In the genomic region with DNA sequence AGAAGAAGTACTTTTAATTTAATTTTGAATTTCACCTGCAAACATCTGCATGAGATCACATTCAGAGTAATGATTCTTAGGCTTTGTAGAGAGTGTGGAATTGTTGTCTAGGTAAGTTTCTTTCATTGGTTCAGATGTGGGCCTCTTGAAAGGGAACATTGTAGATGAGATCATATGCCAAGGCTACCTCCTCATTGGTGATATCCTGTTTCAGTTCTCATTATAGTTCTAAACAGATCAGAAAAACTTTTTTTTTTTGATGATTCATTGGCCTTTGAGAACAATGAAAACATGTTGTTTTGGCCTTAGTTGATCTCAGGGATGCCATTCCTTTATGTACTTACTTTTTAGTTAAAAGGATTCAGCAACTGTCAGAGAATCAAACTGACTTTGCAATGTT, we compare ENCODE assay signal across 12 cellular contexts. TPM values are rescaled to one million over a fixed set of nuclear protein-coding genes. Genes with fewer than 3 reads are reported as not detected.
DNase-seq lines count a peak whose midpoint lies in the region; FAIRE-seq and TF ChIP-seq lines count a peak whose summit lies in the region.
"Had no signal": no experiment of that assay in that cellular context is flagged by ENCODE, and none has a peak within 500 bp of the region (broad histone marks: within the 10 kb centered on the region; RNA-seq: fewer than 3 reads in every experiment).

No MANE protein-coding gene starts in this region.

- H3K36me3 ChIP-seq in SJCRH30, result no peaks in the 10 kb centered on the region

- TF ChIP-seq CTCF in astrocyte of the cerebellum (IDR thresholded peaks at IDR 0.05; ENCODE audit: low read depth, low read length, missing control alignments) (no peak), progenitor cell of endocrine pancreas (IDR thresholded peaks at IDR 0.05; ENCODE audit: unreplicated experiment) (no peak), D721Med (IDR thresholded peaks at IDR 0.05; ENCODE audit: insufficient read depth, missing control alignments) (no peak)

- H3K27ac Mint-ChIP-seq in progenitor cell of endocrine pancreas, result no peak overlapping the region
- H3K27ac Mint-ChIP-seq: type B pancreatic cell had no signal

- no peaks in the 10 kb centered on the region for H3K4me1 Mint-ChIP-seq in progenitor cell of endocrine pancreas (ENCODE audit: low read depth)

- no peak overlapping the region for H3K4me3 ChIP-seq in Jurkat, Clone E6-1 (ENCODE audit: low read length)
- H3K4me3 ChIP-seq in astrocyte of the cerebellum (ENCODE audit: low read depth, low read length) (no peak overlapping the region), SJCRH30 (no peak overlapping the region)
- H3K4me3 ChIP-seq: A549 had no signal

- H3K27ac ChIP-seq in SJCRH30, result no peak overlapping the region
- H3K27ac ChIP-seq: A549 had no signal

- H3K27me3 ChIP-seq in SJCRH30, result no peaks in the 10 kb centered on the region

- 0 out of 2 replicates have a peak, but pooled peaks cover 3% of the 10 kb centered on the region for H3K4me1 ChIP-seq in SJCRH30

- FAIRE-seq in D721Med (lab: Jason Lieb, UNC), result no peak

- H3K9me3 Mint-ChIP-seq in progenitor cell of endocrine pancreas (ENCODE audit: low read depth), result no peaks in the 10 kb centered on the region
- H3K9me3 Mint-ChIP-seq: type B pancreatic cell had no signal

- H3K27me3 Mint-ChIP-seq in progenitor cell of endocrine pancreas, result no peaks in the 10 kb centered on the region
- H3K27me3 Mint-ChIP-seq: type B pancreatic cell had no signal

- no peaks in the 10 kb centered on the region for H3K9me3 ChIP-seq in SJCRH30 (replicated peaks)
- H3K9me3 ChIP-seq: A549 had no signal

- in situ Hi-C loops in astrocyte of the cerebellum (cut with HindIII; ENCODE audit: low sequenced_read_pairs), result no loop called here

- H3K36me3 Mint-ChIP-seq in progenitor cell of endocrine pancreas (ENCODE audit: insufficient read depth), result no peaks in the 10 kb centered on the region
- H3K36me3 Mint-ChIP-seq: type B pancreatic cell had no signal

- H3K4me3 Mint-ChIP-seq in progenitor cell of endocrine pancreas (ENCODE audit: low read depth), result no peak overlapping the region
- H3K4me3 Mint-ChIP-seq: type B pancreatic cell had no signal

- peak; percentile 36 for DNase-seq in NCI-H1694 treated with DMSO at 0.1 percent for 48 hours (lab: John Stamatoyannopoulos, UW)
- DNase-seq in NCI-H1694 (lab: John Stamatoyannopoulos, UW), result no peak
- DNase-seq in Jurkat, Clone E6-1 (ENCODE audit: low read depth, low spot score), result peak; percentile 18
- DNase-seq in astrocyte of the cerebellum (ENCODE audit: low read depth), result peak; percentile 37
- peak; percentile 45 for DNase-seq in non-pigmented ciliary epithelial cell (ENCODE audit: low read depth)
- DNase-seq in progenitor cell of endocrine pancreas (ENCODE audit: low spot score, unreplicated experiment), result no peak
- DNase-seq in D721Med (ENCODE audit: insufficient read length, low spot score), result no peak
- DNase-seq in SJCRH30, result no peak
- DNase-seq: NCI-H187; stimulated activated CD4-positive, alpha-beta T cell treated with anti-CD3 and anti-CD28 coated beads, Interleukin-15, amount 100 ng/mL, for 24 hours had no signal

RNA-seq across cellular contexts. Expression of a gene that starts 44.5 kb away (rescaled TPM):
- polyA plus RNA-seq in Jurkat, Clone E6-1 (2012; ENCODE audit: insufficient read depth, insufficient read length), result 17.4 TPM
- 2.6 and 4.0 TPM in 2 replicates for total RNA-seq in progenitor cell of endocrine pancreas
- total RNA-seq in SJCRH30 (2014; rRNA removed; shearing (Covaris generic)), result 1.0 and 2.2 TPM in 2 replicates

Comparison
In these comparisons a context has a peak if more than half of its experiments do, and no peak if none do; other contexts are left out.
1. DNase-seq: peak in NCI-H1694 treated with DMSO at 0.1 percent for 48 hours (single experiment), Jurkat, Clone E6-1 (single experiment), astrocyte of the cerebellum (single experiment) and non-pigmented ciliary epithelial cell (single experiment); none in NCI-H1694 (single experiment), progenitor cell of endocrine pancreas (single experiment), D721Med (single experiment) and SJCRH30 (0 of 2).